Comparison of ENCODE assay signal across 6 cellular contexts in genomic region chr12:6338955-6339761, GRCh38. TPM values are rescaled to one million over a fixed set of nuclear protein-coding genes. Genes with fewer than 3 reads are reported as not detected.
DNase-seq lines count a peak whose midpoint lies in the region; ATAC-seq and TF ChIP-seq lines count a peak whose summit lies in the region.

No MANE protein-coding gene starts in this region.

- H3K27ac ChIP-seq in BLaER1 (peak overlapping the region; percentile 98), adrenal gland (peak overlapping the region; percentile 93 to 98 (median 97)), mesodermal cell (ENCODE audit: low read depth, low read length, severe bottlenecking) (no peak overlapping the region)

- no peaks in the 10 kb centered on the region for H3K9me3 Mint-ChIP-seq in stimulated activated naive CD8-positive, alpha-beta T cell treated with anti-CD3 and anti-CD28 coated beads, Interleukin-15, amount 100 ng/mL, for 72 hours

- H3K27ac Mint-ChIP-seq in stimulated activated naive CD8-positive, alpha-beta T cell treated with anti-CD3 and anti-CD28 coated beads, Interleukin-15, amount 100 ng/mL, for 72 hours: no peak overlapping the region

- H3K27me3 ChIP-seq in BLaER1: no peaks in the 10 kb centered on the region
- no peaks in the 10 kb centered on the region for H3K27me3 ChIP-seq in adrenal gland

- H3K4me1 Mint-ChIP-seq in stimulated activated naive CD8-positive, alpha-beta T cell treated with anti-CD3 and anti-CD28 coated beads, Interleukin-15, amount 100 ng/mL, for 72 hours: peaks cover 26% of the 10 kb centered on the region

- H3K4me1 ChIP-seq in BLaER1: peaks cover 82% of the 10 kb centered on the region
- H3K4me1 ChIP-seq in adrenal gland (replicated peaks in 1 of 2): peaks cover 57 to 72% of the 10 kb centered on the region in 2 donors
- peaks cover 72% of the 10 kb centered on the region for H3K4me1 ChIP-seq in mesodermal cell (ENCODE audit: control insufficient read depth, insufficient read depth, low read length, poor library complexity, severe bottlenecking)

- H3K4me3 ChIP-seq in BLaER1: peak overlapping the region; percentile 92
- peak overlapping the region in 3 of 4 donors; percentile 53 to 93 (median 81) for H3K4me3 ChIP-seq in adrenal gland
- H3K4me3 ChIP-seq in mesodermal cell (ENCODE audit: extremely low read depth, insufficient read depth, low read length, poor library complexity, severe bottlenecking): peak overlapping the region; percentile 95

- DNase-seq in adrenal gland (peak in 1 of 7 donors; percentile 38), hippocampal formation (lab: John Stamatoyannopoulos, UW) (no peak)
- no peak for DNase-seq in stimulated activated naive CD8-positive, alpha-beta T cell treated with anti-CD3 and anti-CD28 coated beads, Interleukin-15, amount 100 ng/mL, for 72 hours

- H3K4me3 Mint-ChIP-seq in stimulated activated naive CD8-positive, alpha-beta T cell treated with anti-CD3 and anti-CD28 coated beads, Interleukin-15, amount 100 ng/mL, for 72 hours: no peak overlapping the region

- H3K9ac ChIP-seq in BLaER1: peak overlapping the region; percentile 96

- peak in 1 of 2 donors; percentile 34 for TF ChIP-seq POLR2A in adrenal gland (IDR thresholded peaks at IDR 0.05)

- peaks cover 55% of the 10 kb centered on the region for H4K20me1 ChIP-seq in BLaER1

- no peak for TF ChIP-seq CTCF in adrenal gland (IDR thresholded peaks at IDR 0.05)

- H3K36me3 ChIP-seq in BLaER1 (peaks cover 22% of the 10 kb centered on the region), adrenal gland (replicated peaks in 1 of 2) (peaks cover 0 to 7% of the 10 kb centered on the region in 2 donors), mesodermal cell (ENCODE audit: control insufficient read depth, insufficient read depth, low read length) (peaks cover 36% of the 10 kb centered on the region)

- ATAC-seq in stimulated activated naive CD8-positive, alpha-beta T cell treated with anti-CD3 and anti-CD28 coated beads, Interleukin-15, amount 100 ng/mL, for 72 hours: no peak
- ATAC-seq in HG02588 (IDR thresholded peaks at IDR 0.05; ENCODE audit: unreplicated experiment): no peak

- peak overlapping the region; percentile 99 for H3K4me2 ChIP-seq in BLaER1

- no peaks in the 10 kb centered on the region for H3K9me3 ChIP-seq in BLaER1
- no peaks in the 10 kb centered on the region for H3K9me3 ChIP-seq in adrenal gland (replicated peaks in 1 of 3)
- H3K9me3 ChIP-seq in mesodermal cell (ENCODE audit: control insufficient read depth, low read length): no peaks in the 10 kb centered on the region

- no peaks in the 10 kb centered on the region for H3K27me3 Mint-ChIP-seq in stimulated activated naive CD8-positive, alpha-beta T cell treated with anti-CD3 and anti-CD28 coated beads, Interleukin-15, amount 100 ng/mL, for 72 hours

- WGBS in adrenal gland, 4 donors: 12 to 19% (median 14%) methylated on average over 8 of the region's 8 CpGs
- 71 to 72% methylated on average over 7 to 8 of the region's 8 CpGs for WGBS in mesodermal cell (ENCODE audit: insufficient coverage in 2 of 2), 2 experiments

- intact Hi-C loops in adrenal gland (cut with DNase I): loop anchor here (5.0 to 10.0 kb wide), 2 partner anchors 43 to 196 kb away; partner anchors contain the start of genes GAPDH (in 1 of the 2) and LTBR (in 1 of the 2)

RNA-seq across cellular contexts. Expression of gene TNFRSF1A, which starts 2.7 kb away (rescaled TPM):
- 100 to 1,000 TPM; 181 to 386 (median 262) TPM for total RNA-seq in adrenal gland
- polyA plus RNA-seq in adrenal gland: 100 to 1,000 TPM in 2 of 3 donors, 10 to 100 TPM in 1; 91.8 to 167 (median 160) TPM
- polyA plus RNA-seq in mesodermal cell (2013, experiment 1 of 2): 88.0 TPM
- 82.0 TPM for polyA plus RNA-seq in mesodermal cell (2013, experiment 2 of 2)

RNA-seq across cellular contexts. Expression of gene PLEKHG6, which starts 28.7 kb away (rescaled TPM):
- 1 to 10 TPM in 2 of 8 donors, under 1 TPM in 5, not detected in 1; 0.23 to 1.9 (median 0.51) TPM for total RNA-seq in adrenal gland
- 1 to 10 TPM in 1 of 3 donors, under 1 TPM in 1, not detected in 1; 0.32 to 5.8 TPM for polyA plus RNA-seq in adrenal gland
- polyA plus RNA-seq in mesodermal cell (2013, experiment 1 of 2): 2.1 TPM
- 0.71 TPM for polyA plus RNA-seq in mesodermal cell (2013, experiment 2 of 2)

RNA-seq across cellular contexts. Expression of gene SCNN1A, which starts 36.2 kb away (rescaled TPM):
- 10 to 100 TPM in 7 of 8 donors, 1 to 10 TPM in 1; 7.6 to 38.0 (median 17.3) TPM for total RNA-seq in adrenal gland
- polyA plus RNA-seq in adrenal gland: 1 to 10 TPM; 4.3 to 5.3 (median 5.1) TPM
- 0.88 TPM for polyA plus RNA-seq in mesodermal cell (2013, experiment 1 of 2)
- 0.76 TPM for polyA plus RNA-seq in mesodermal cell (2013, experiment 2 of 2)

RNA-seq across cellular contexts. Expression of gene LTBR, which starts 44.8 kb away (rescaled TPM):
- 100 to 1,000 TPM; 108 to 295 (median 174) TPM for total RNA-seq in adrenal gland
- 100 to 1,000 TPM in 2 of 3 donors, 10 to 100 TPM in 1; 71.0 to 165 (median 119) TPM for polyA plus RNA-seq in adrenal gland
- polyA plus RNA-seq in mesodermal cell (2013, experiment 1 of 2): 8.8 TPM
- 9.0 TPM for polyA plus RNA-seq in mesodermal cell (2013, experiment 2 of 2)
